Comparison of ENCODE assay signal across 22 cellular contexts in the genomic region with DNA sequence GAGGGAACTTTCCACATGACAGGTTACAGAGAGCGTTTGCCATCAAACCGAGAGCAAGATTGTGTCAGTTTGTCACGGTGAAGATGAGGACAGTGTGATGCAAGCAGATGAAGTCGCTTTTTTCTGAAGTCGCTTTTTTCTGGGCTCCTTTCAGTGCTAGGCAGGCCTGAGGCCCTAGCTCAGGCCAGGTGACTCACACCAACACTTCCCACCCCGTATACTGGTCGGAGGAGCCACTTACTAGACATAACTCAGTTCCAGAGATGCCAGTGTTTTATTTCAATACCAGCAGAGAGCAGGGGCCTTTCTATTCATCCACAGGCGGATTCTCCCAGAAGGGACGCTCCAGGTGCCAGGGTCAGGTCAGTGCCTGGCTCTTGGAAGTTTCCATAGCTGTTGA.
"Had no signal": no experiment of that assay in that cellular context is flagged by ENCODE, and none has a peak within 500 bp of the region (broad histone marks: within the 10 kb centered on the region; RNA-seq: fewer than 3 reads in every experiment).

No MANE protein-coding gene starts in this region.

- H3K4me3 Mint-ChIP-seq: activated CD4-positive, alpha-beta memory T cell treated with anti-CD3 and anti-CD28 coated beads, Interleukin-2, amount 10 ng/mL, durations not matched to agents 7 days and 5 days; activated CD4-positive, alpha-beta T cell treated with anti-CD3 and anti-CD28 coated beads, Interleukin-2, amount 10 ng/mL, durations not matched to agents 24 days and 14 days; activated naive CD8-positive, alpha-beta T cell; activated T-helper 1 cell treated with anti-CD3 and anti-CD28 coated beads, Interleukin-12 subunit alpha, Interleukin-12 subunit beta, Interleukin-2, Interleukin-4 antibody, amounts not matched to agents 30 ng/mL and 10 ng/mL and 1 ng/mL, durations not matched to agents 14 hours and 24 hours and 36 hours; naive thymus-derived CD8-positive, alpha-beta T cell had no signal

- FAIRE-seq: pancreas had no signal

- H3K4me1 ChIP-seq: pancreas, right atrium auricular region, upper lobe of left lung had no signal

- H3K4me3 ChIP-seq: lung, pancreas, psoas muscle, right atrium auricular region, spleen, thoracic aorta, upper lobe of left lung had no signal

- H3K27ac Mint-ChIP-seq: activated CD4-positive, alpha-beta memory T cell treated with anti-CD3 and anti-CD28 coated beads, Interleukin-2, amount 10 ng/mL, durations not matched to agents 7 days and 5 days; activated CD4-positive, alpha-beta T cell treated with anti-CD3 and anti-CD28 coated beads, Interleukin-2, amount 10 ng/mL, durations not matched to agents 24 days and 14 days; activated naive CD8-positive, alpha-beta T cell; activated T-helper 1 cell treated with anti-CD3 and anti-CD28 coated beads, Interleukin-12 subunit alpha, Interleukin-12 subunit beta, Interleukin-2, Interleukin-4 antibody, amounts not matched to agents 30 ng/mL and 10 ng/mL and 1 ng/mL, durations not matched to agents 14 hours and 24 hours and 36 hours had no signal

- H3K27me3 ChIP-seq: pancreas, right atrium auricular region, spleen, upper lobe of left lung had no signal

- H3K36me3 ChIP-seq: pancreas, right atrium auricular region, thoracic aorta, upper lobe of left lung had no signal

- H3K27ac ChIP-seq: pancreas, psoas muscle, right atrium auricular region, spleen, thoracic aorta, upper lobe of left lung, VCaP had no signal

- ATAC-seq: activated CD4-positive, CD25-positive, alpha-beta regulatory T cell treated with anti-CD3 and anti-CD28 coated beads, Interleukin-2, amount 50 U/mL, for 24 hours; left lobe of liver; naive thymus-derived CD8-positive, alpha-beta T cell; pancreas; psoas muscle had no signal

- H3K27me3 Mint-ChIP-seq: activated CD4-positive, alpha-beta memory T cell treated with anti-CD3 and anti-CD28 coated beads, Interleukin-2, amount 10 ng/mL, durations not matched to agents 7 days and 5 days; activated CD4-positive, alpha-beta T cell treated with anti-CD3 and anti-CD28 coated beads, Interleukin-2, amount 10 ng/mL, durations not matched to agents 24 days and 14 days; activated naive CD8-positive, alpha-beta T cell; naive thymus-derived CD8-positive, alpha-beta T cell had no signal

- DNase-seq: activated CD4-positive, alpha-beta memory T cell treated with anti-CD3 and anti-CD28 coated beads, Interleukin-2, amount 10 ng/mL, durations not matched to agents 7 days and 5 days; activated CD4-positive, alpha-beta T cell treated with anti-CD3 and anti-CD28 coated beads, Interleukin-2, amount 10 ng/mL, durations not matched to agents 24 days and 14 days; activated gamma-delta T cell treated with Interleukin-2 at 50 U/mL for 16 hours; caudate nucleus; dermis blood vessel endothelial cell; effector CD8-positive, alpha-beta T cell; foreskin melanocyte; naive thymus-derived CD8-positive, alpha-beta T cell; pancreas; psoas muscle; spleen; stimulated activated CD4-positive, alpha-beta T cell treated with anti-CD3 and anti-CD28 coated beads, Interleukin-4, amount 100 ng/mL, for 1 hour; stimulated activated naive CD4-positive, alpha-beta T cell treated with Interleukin-2 at 50 U/mL for 16 hours; upper lobe of left lung had no signal

- H3K9me3 Mint-ChIP-seq: activated CD4-positive, alpha-beta memory T cell treated with anti-CD3 and anti-CD28 coated beads, Interleukin-2, amount 10 ng/mL, durations not matched to agents 7 days and 5 days; activated T-helper 1 cell treated with anti-CD3 and anti-CD28 coated beads, Interleukin-12 subunit alpha, Interleukin-12 subunit beta, Interleukin-2, Interleukin-4 antibody, amounts not matched to agents 30 ng/mL and 10 ng/mL and 1 ng/mL, durations not matched to agents 14 hours and 24 hours and 36 hours; naive thymus-derived CD8-positive, alpha-beta T cell had no signal
